In genomic region chr6:21942910-21943309, GRCh38 we compare ENCODE assay signal across 20 cellular contexts.
DNase-seq lines count a peak whose midpoint lies in the region; TF ChIP-seq lines count a peak whose summit lies in the region.
"Had no signal": no experiment of that assay in that cellular context is flagged by ENCODE, and none has a peak within 500 bp of the region (broad histone marks: within the 10 kb centered on the region; RNA-seq: fewer than 3 reads in every experiment).

No MANE protein-coding gene starts in this region.

- intact Hi-C loops in cardiac septum (cut with DNase I) = no loop called here

- peak overlapping the region; percentile 4; the same call in 1 of the 2 replicates for H3K27ac ChIP-seq in SJSA1
- H3K27ac ChIP-seq: breast epithelium, epithelial cell of prostate, gastroesophageal sphincter had no signal

- TF ChIP-seq POLR2A in erythroblast (IDR thresholded peaks at IDR 0.05; ENCODE audit: low read length) = no peak

- DNase-seq in EH (ENCODE audit: low read depth) (peak; percentile 72), SJSA1 (ENCODE audit: low read depth in 1 of 2, low spot score in 2 of 2) (no peak), fibroblast of gingiva (ENCODE audit: low read depth) (peak; percentile 53), renal cortical epithelial cell (ENCODE audit: low read depth) (peak; percentile 86), D341Med (ENCODE audit: low spot score) (no peak), erythroblast (lab: John Stamatoyannopoulos, UW) (no peak), cardiac septum (ENCODE audit: low spot score) (no peak), NCI-H345 treated with DMSO at 0.1 percent for 48 hours (lab: John Stamatoyannopoulos, UW; ENCODE audit: unreplicated experiment) (no peak)
- DNase-seq: activated CD4-positive, alpha-beta T cell treated with anti-CD3 and anti-CD28 coated beads, Interleukin-2, amount 10 ng/mL, durations not matched to agents 7 days and 5 days; activated CD8-positive, alpha-beta memory T cell treated with anti-CD3 and anti-CD28 coated beads, Interleukin-2, amount 50 U/mL, for 48 hours; activated effector memory CD4-positive, alpha-beta T cell treated with Interleukin-2 at 50 U/mL for 16 hours; AML-193; naive thymus-derived CD8-positive, alpha-beta T cell; NCI-H1436; posterior cingulate gyrus; stimulated activated CD4-positive, alpha-beta T cell treated with anti-CD3 and anti-CD28 coated beads, Interleukin-1b, Interleukin-23, amount 100 ng/mL, for 48 hours; T-helper 2 cell had no signal

- no peaks in the 10 kb centered on the region for H3K36me3 ChIP-seq in SJSA1
- H3K36me3 ChIP-seq: breast epithelium, gastroesophageal sphincter had no signal

- no peak overlapping the region for H3K4me3 ChIP-seq in SJSA1
- H3K4me3 ChIP-seq: breast epithelium, gastroesophageal sphincter had no signal

- peaks cover 37% of the 10 kb centered on the region for H3K4me1 ChIP-seq in SJSA1 (replicated peaks)
- H3K4me1 ChIP-seq: breast epithelium had no signal

- no peaks in the 10 kb centered on the region for H3K27me3 ChIP-seq in SJSA1 (replicated peaks)
- H3K27me3 ChIP-seq: breast epithelium, gastroesophageal sphincter had no signal

- H3K9me3 ChIP-seq in SJSA1 (replicated peaks) = no peaks in the 10 kb centered on the region
- H3K9me3 ChIP-seq: breast epithelium, gastroesophageal sphincter had no signal

Comparison
In these comparisons a context has a peak if more than half of its experiments do, and no peak if none do; other contexts are left out.
1. DNase-seq: peak in EH (single experiment), fibroblast of gingiva (single experiment) and renal cortical epithelial cell (single experiment); none in SJSA1 (0 of 2), D341Med (single experiment), erythroblast (0 of 2), cardiac septum (single experiment) and NCI-H345 treated with DMSO at 0.1 percent for 48 hours (single experiment).